33 cellular contexts compared by ENCODE assay signal in the genomic region with DNA sequence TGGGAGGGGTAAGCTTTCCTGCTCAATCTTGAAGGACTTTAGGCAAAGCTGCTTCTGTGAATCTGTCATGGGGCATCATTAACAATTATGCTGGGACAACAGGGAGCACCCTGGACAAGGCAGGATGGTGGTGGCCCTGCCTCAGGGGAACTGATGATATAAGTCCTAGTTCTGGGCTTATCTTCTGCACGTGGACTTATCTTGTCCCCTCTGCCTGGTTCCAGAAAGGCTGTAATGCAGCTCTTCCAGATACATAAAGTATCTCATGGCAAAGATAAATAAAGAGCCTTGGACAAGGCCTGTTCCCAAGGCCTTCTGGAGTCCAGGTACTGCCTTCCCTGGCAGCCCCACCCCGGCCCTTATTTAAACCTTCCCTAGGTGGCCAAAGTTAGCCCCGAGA. TPM values are rescaled to one million over a fixed set of nuclear protein-coding genes. Genes with fewer than 3 reads are reported as not detected.
"Had no signal": no experiment of that assay in that cellular context is flagged by ENCODE, and none has a peak within 500 bp of the region (broad histone marks: within the 10 kb centered on the region; RNA-seq: fewer than 3 reads in every experiment).

No MANE protein-coding gene starts in this region.

- H3K9me3 ChIP-seq: stomach, suprapubic skin, testis, thoracic aorta, thyroid gland, tibial artery, tibial nerve, transverse colon, upper lobe of left lung, upper lobe of right lung, uterus, vagina had no signal

- H3K36me3 ChIP-seq: thyroid gland, uterus had no signal

- H3K36me3 Mint-ChIP-seq: type B pancreatic cell had no signal

- H3K4me3 ChIP-seq: stomach, suprapubic skin, testis, thoracic aorta, thyroid gland, tibial artery, tibial nerve, transverse colon, upper lobe of left lung, upper lobe of right lung, uterus, vagina had no signal

- FAIRE-seq: urothelium cell line had no signal

- H3K27ac Mint-ChIP-seq: stimulated activated effector memory CD8-positive, alpha-beta T cell treated with anti-CD3 and anti-CD28 coated beads, Interleukin-12 subunit alpha, Interleukin-12 subunit beta, amount 100 ng/mL, for 72 hours; stimulated activated memory B cell treated with anti-CD40 and anti-IgM and Interleukin-4, amounts not matched to agents 10 μg/mL and 1 μg/mL and 100 μg/mL, for 72 hours; stimulated activated naive B cell treated with anti-CD40 and anti-IgM and Interleukin-4, amounts not matched to agents 10 μg/mL and 1 μg/mL and 100 μg/mL, for 72 hours; stimulated activated naive CD8-positive, alpha-beta T cell treated with anti-CD3 and anti-CD28 coated beads, Interleukin-15, Interleukin-2, amounts not matched to agents 100 ng/mL and 50 ng/mL, for 24 hours; type B pancreatic cell had no signal

- H3K4me1 ChIP-seq: thyroid gland, upper lobe of right lung, uterus had no signal

- H3K27me3 ChIP-seq: stomach, suprapubic skin, testis, thyroid gland, tibial artery, tibial nerve, transverse colon, upper lobe of left lung, upper lobe of right lung, uterus, vagina had no signal

- H3K9me3 Mint-ChIP-seq: stimulated activated effector memory CD8-positive, alpha-beta T cell treated with anti-CD3 and anti-CD28 coated beads, Interleukin-12 subunit alpha, Interleukin-12 subunit beta, amount 100 ng/mL, for 72 hours; stimulated activated memory B cell treated with anti-CD40 and anti-IgM and Interleukin-4, amounts not matched to agents 10 μg/mL and 1 μg/mL and 100 μg/mL, for 72 hours; stimulated activated naive B cell treated with anti-CD40 and anti-IgM and Interleukin-4, amounts not matched to agents 10 μg/mL and 1 μg/mL and 100 μg/mL, for 72 hours; stimulated activated naive CD8-positive, alpha-beta T cell treated with anti-CD3 and anti-CD28 coated beads, Interleukin-15, amount 100 ng/mL, for 72 hours; stimulated activated naive CD8-positive, alpha-beta T cell treated with anti-CD3 and anti-CD28 coated beads, Interleukin-15, Interleukin-2, amounts not matched to agents 100 ng/mL and 50 ng/mL, for 24 hours; type B pancreatic cell had no signal

- ATAC-seq: stimulated activated effector memory CD8-positive, alpha-beta T cell treated with anti-CD3 and anti-CD28 coated beads, Interleukin-12 subunit alpha, Interleukin-12 subunit beta, amount 100 ng/mL, for 72 hours; stimulated activated memory B cell treated with anti-CD40 and anti-IgM and Interleukin-4, amounts not matched to agents 10 μg/mL and 1 μg/mL and 100 μg/mL, for 72 hours; stimulated activated naive B cell treated with anti-CD40 and anti-IgM and Interleukin-4, amounts not matched to agents 10 μg/mL and 1 μg/mL and 100 μg/mL, for 72 hours; stimulated activated naive CD8-positive, alpha-beta T cell treated with anti-CD3 and anti-CD28 coated beads, Interleukin-15, amount 100 ng/mL, for 72 hours; stimulated activated naive CD8-positive, alpha-beta T cell treated with anti-CD3 and anti-CD28 coated beads, Interleukin-15, Interleukin-2, amounts not matched to agents 100 U/mL and 50 U/mL, for 24 hours; upper lobe of right lung had no signal

- H3K4me3 Mint-ChIP-seq: stimulated activated effector memory CD8-positive, alpha-beta T cell treated with anti-CD3 and anti-CD28 coated beads, Interleukin-12 subunit alpha, Interleukin-12 subunit beta, amount 100 ng/mL, for 72 hours; stimulated activated memory B cell treated with anti-CD40 and anti-IgM and Interleukin-4, amounts not matched to agents 10 μg/mL and 1 μg/mL and 100 μg/mL, for 72 hours; stimulated activated naive B cell treated with anti-CD40 and anti-IgM and Interleukin-4, amounts not matched to agents 10 μg/mL and 1 μg/mL and 100 μg/mL, for 72 hours; stimulated activated naive CD8-positive, alpha-beta T cell treated with anti-CD3 and anti-CD28 coated beads, Interleukin-15, amount 100 ng/mL, for 72 hours; stimulated activated naive CD8-positive, alpha-beta T cell treated with anti-CD3 and anti-CD28 coated beads, Interleukin-15, Interleukin-2, amounts not matched to agents 100 ng/mL and 50 ng/mL, for 24 hours; type B pancreatic cell had no signal

- H3K27ac ChIP-seq: stomach, suprapubic skin, testis, thoracic aorta, thyroid gland, tibial artery, tibial nerve, transverse colon, upper lobe of left lung, upper lobe of right lung, uterus, vagina had no signal

- DNase-seq: stimulated activated CD4-positive, alpha-beta T cell treated with anti-CD3 and anti-CD28 coated beads, Interleukin-2, amount 100 ng/mL, for 48 hours; stimulated activated CD4-positive, alpha-beta T cell treated with anti-CD3 and anti-CD28 coated beads, Interleukin-4, amount 100 ng/mL, for 1 hour; stimulated activated CD4-positive, alpha-beta T cell treated with anti-CD3 and anti-CD28 coated beads, Interleukin-4, amount 100 ng/mL, for 24 hours; stimulated activated CD4-positive, alpha-beta T cell treated with anti-CD3 and anti-CD28 coated beads, Interleukin-4, amount 100 ng/mL, for 4 hours; stimulated activated CD8-positive, alpha-beta memory T cell treated with anti-CD3 and anti-CD28 coated beads, Interleukin-4, amount 100 ng/mL, for 48 hours; stimulated activated naive B cell treated with anti-CD40 and anti-IgM and Interleukin-4, amounts not matched to agents 10 μg/mL and 1 μg/mL and 100 μg/mL, for 72 hours; stimulated activated naive CD4-positive, alpha-beta T cell; stimulated activated naive CD4-positive, alpha-beta T cell treated with Interleukin-2 at 50 U/mL for 16 hours; stimulated activated naive CD8-positive, alpha-beta T cell treated with anti-CD3 and anti-CD28 coated beads, Interleukin-15, amount 100 ng/mL, for 72 hours; stimulated activated naive CD8-positive, alpha-beta T cell treated with anti-CD3 and anti-CD28 coated beads, Interleukin-15, Interleukin-2, amounts not matched to agents 100 U/mL and 50 U/mL, for 24 hours; stomach; substantia nigra; testis; thyroid gland; tibial artery; transverse colon; trophoblast cell; upper lobe of left lung; upper lobe of right lung; uterus had no signal

- H3K27me3 Mint-ChIP-seq: stimulated activated memory B cell treated with anti-CD40 and anti-IgM and Interleukin-4, amounts not matched to agents 10 μg/mL and 1 μg/mL and 100 μg/mL, for 72 hours; stimulated activated naive B cell treated with anti-CD40 and anti-IgM and Interleukin-4, amounts not matched to agents 10 μg/mL and 1 μg/mL and 100 μg/mL, for 72 hours; stimulated activated naive CD8-positive, alpha-beta T cell treated with anti-CD3 and anti-CD28 coated beads, Interleukin-15, amount 100 ng/mL, for 72 hours; stimulated activated naive CD8-positive, alpha-beta T cell treated with anti-CD3 and anti-CD28 coated beads, Interleukin-15, Interleukin-2, amounts not matched to agents 100 ng/mL and 50 ng/mL, for 24 hours had no signal

RNA-seq across cellular contexts. Expression of a gene that starts 6.0 kb away (rescaled TPM):
- total RNA-seq: thoracic aorta had no signal

RNA-seq across cellular contexts. Expression of a gene that starts 18.3 kb away (rescaled TPM):
- total RNA-seq: stomach, subcutaneous adipose tissue, temporal lobe, thoracic aorta, upper lobe of right lung, ureter, urinary bladder had no signal
